In genomic region chr6:30541515-30542403, GRCh38 we compare ENCODE assay signal across 1 cellular context.
TF ChIP-seq lines count a peak whose summit lies in the region.

No MANE protein-coding gene starts in this region.

TF ChIP-seq in K562, 482 proteins besides CTCF, POLR2A, EP300 and RAD21 (continued from another document and continues in another):
- TF ChIP-seq IFI16 (CRISPR knock-in tag; IDR thresholded peaks at IDR 0.05) = no peak
- no peak for TF ChIP-seq ZNF592 (IDR thresholded peaks at IDR 0.05)
- TF ChIP-seq FOXP4 (CRISPR knock-in tag; IDR thresholded peaks at IDR 0.05; ENCODE audit: borderline replicate concordance) = no peak
- TF ChIP-seq NR4A1 (CRISPR knock-in tag; IDR thresholded peaks at IDR 0.05) = 0 out of 2 replicates have a peak, but pooled peaks have one; percentile 36
- no peak for TF ChIP-seq NR4A1 (tag; IDR thresholded peaks at IDR 0.05)
- no peak for TF ChIP-seq ZNF583 (CRISPR knock-in tag; IDR thresholded peaks at IDR 0.05)
- TF ChIP-seq, protein P1, sequence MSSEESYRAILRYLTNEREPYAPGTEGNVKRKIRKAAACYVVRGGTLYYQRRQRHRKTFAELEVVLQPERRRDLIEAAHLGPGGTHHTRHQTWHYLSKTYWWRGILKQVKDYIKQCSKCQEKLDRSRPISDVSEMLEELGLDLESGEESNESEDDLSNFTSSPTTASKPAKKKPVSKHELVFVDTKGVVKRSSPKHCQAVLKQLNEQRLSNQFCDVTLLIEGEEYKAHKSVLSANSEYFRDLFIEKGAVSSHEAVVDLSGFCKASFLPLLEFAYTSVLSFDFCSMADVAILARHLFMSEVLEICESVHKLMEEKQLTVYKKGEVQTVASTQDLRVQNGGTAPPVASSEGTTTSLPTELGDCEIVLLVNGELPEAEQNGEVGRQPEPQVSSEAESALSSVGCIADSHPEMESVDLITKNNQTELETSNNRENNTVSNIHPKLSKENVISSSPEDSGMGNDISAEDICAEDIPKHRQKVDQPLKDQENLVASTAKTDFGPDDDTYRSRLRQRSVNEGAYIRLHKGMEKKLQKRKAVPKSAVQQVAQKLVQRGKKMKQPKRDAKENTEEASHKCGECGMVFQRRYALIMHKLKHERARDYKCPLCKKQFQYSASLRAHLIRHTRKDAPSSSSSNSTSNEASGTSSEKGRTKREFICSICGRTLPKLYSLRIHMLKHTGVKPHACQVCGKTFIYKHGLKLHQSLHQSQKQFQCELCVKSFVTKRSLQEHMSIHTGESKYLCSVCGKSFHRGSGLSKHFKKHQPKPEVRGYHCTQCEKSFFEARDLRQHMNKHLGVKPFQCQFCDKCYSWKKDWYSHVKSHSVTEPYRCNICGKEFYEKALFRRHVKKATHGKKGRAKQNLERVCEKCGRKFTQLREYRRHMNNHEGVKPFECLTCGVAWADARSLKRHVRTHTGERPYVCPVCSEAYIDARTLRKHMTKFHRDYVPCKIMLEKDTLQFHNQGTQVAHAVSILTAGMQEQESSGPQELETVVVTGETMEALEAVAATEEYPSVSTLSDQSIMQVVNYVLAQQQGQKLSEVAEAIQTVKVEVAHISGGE (CRISPR knock-in tag; IDR thresholded peaks at IDR 0.05) = 0 out of 6 replicates have a peak, but pooled peaks of 1 of the 3 experiments have one; percentile 7
- no peak for TF ChIP-seq RBBP5 (IDR thresholded peaks at IDR 0.05; ENCODE audit: borderline replicate concordance, insufficient read depth, low read length, poor library complexity, severe bottlenecking)
- no peak for TF ChIP-seq NCOA2 (IDR thresholded peaks at IDR 0.05; ENCODE audit: partially characterized antibody in 2 of 2)
- TF ChIP-seq DACH1 (IDR thresholded peaks at IDR 0.05; ENCODE audit: partially characterized antibody) = peak; percentile 25
- no peak for TF ChIP-seq ZNF146 (CRISPR knock-in tag; IDR thresholded peaks at IDR 0.05; ENCODE audit: unreplicated experiment)
- TF ChIP-seq TGIF2 (CRISPR knock-in tag; IDR thresholded peaks at IDR 0.05) = peak; percentile 63; the same call in 1 of the 2 replicates
- TF ChIP-seq MLLT1 (IDR thresholded peaks at IDR 0.05) = no peak
- no peak for TF ChIP-seq CBX8 (IDR thresholded peaks at IDR 0.05; ENCODE audit: borderline replicate concordance, extremely low read depth, low read depth, low read length, poor library complexity, severe bottlenecking)
- TF ChIP-seq TCF15 (CRISPR knock-in tag; IDR thresholded peaks at IDR 0.05) = no peak
- TF ChIP-seq, protein P2, sequence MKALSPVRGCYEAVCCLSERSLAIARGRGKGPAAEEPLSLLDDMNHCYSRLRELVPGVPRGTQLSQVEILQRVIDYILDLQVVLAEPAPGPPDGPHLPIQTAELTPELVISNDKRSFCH (CRISPR knock-in tag; IDR thresholded peaks at IDR 0.05) = no peak
- TF ChIP-seq, protein P2 (tag; IDR thresholded peaks at IDR 0.05) = no peak
- no peak for TF ChIP-seq TRIM28 (IDR thresholded peaks at IDR 0.05)
- TF ChIP-seq ZNF507 (tag; conservative IDR thresholded peaks at IDR 0.05) = no peak
- no peak for TF ChIP-seq FOXM1 (IDR thresholded peaks at IDR 0.05; ENCODE audit: low read depth)
- TF ChIP-seq FOXM1 (CRISPR knock-in tag; IDR thresholded peaks at IDR 0.05; ENCODE audit: low read depth) = no peak
- peak; percentile 12; the same call in 1 of the 2 replicates for TF ChIP-seq MAFK (IDR thresholded peaks at IDR 0.05; ENCODE audit: low read length)
- TF ChIP-seq CREB3 (tag; conservative IDR thresholded peaks at IDR 0.05; ENCODE audit: low read depth) = no peak
- TF ChIP-seq ZFPM2 (CRISPR knock-in tag; IDR thresholded peaks at IDR 0.05) = no peak
- TF ChIP-seq ZC3H8 (IDR thresholded peaks at IDR 0.05) = no peak
- TF ChIP-seq, protein P3, sequence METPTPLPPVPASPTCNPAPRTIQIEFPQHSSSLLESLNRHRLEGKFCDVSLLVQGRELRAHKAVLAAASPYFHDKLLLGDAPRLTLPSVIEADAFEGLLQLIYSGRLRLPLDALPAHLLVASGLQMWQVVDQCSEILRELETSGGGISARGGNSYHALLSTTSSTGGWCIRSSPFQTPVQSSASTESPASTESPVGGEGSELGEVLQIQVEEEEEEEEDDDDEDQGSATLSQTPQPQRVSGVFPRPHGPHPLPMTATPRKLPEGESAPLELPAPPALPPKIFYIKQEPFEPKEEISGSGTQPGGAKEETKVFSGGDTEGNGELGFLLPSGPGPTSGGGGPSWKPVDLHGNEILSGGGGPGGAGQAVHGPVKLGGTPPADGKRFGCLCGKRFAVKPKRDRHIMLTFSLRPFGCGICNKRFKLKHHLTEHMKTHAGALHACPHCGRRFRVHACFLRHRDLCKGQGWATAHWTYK (CRISPR knock-in tag; IDR thresholded peaks at IDR 0.05) = 0 out of 2 replicates have a peak, but pooled peaks have one; percentile 61
- TF ChIP-seq, protein P4, sequence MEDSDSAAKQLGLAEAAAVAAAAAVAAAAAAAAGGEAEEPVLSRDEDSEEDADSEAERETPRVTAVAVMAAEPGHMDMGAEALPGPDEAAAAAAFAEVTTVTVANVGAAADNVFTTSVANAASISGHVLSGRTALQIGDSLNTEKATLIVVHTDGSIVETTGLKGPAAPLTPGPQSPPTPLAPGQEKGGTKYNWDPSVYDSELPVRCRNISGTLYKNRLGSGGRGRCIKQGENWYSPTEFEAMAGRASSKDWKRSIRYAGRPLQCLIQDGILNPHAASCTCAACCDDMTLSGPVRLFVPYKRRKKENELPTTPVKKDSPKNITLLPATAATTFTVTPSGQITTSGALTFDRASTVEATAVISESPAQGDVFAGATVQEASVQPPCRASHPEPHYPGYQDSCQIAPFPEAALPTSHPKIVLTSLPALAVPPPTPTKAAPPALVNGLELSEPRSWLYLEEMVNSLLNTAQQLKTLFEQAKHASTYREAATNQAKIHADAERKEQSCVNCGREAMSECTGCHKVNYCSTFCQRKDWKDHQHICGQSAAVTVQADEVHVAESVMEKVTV (CRISPR knock-in tag; IDR thresholded peaks at IDR 0.05) = peak; percentile 81
- no peak for TF ChIP-seq SRSF7 (optimal IDR thresholded peaks at IDR 0.05; ENCODE audit: low read depth, low read length)
- no peak for TF ChIP-seq ZNF134 (CRISPR knock-in tag; conservative IDR thresholded peaks at IDR 0.05)
- no peak for TF ChIP-seq ZNF785 (CRISPR knock-in tag; IDR thresholded peaks at IDR 0.05)
- no peak for TF ChIP-seq ZNF232 (CRISPR knock-in tag; IDR thresholded peaks at IDR 0.05)
- no peak for TF ChIP-seq RBM14 (IDR thresholded peaks at IDR 0.05; ENCODE audit: borderline replicate concordance, insufficient read depth, low read depth, low read length)
- TF ChIP-seq NELFE (IDR thresholded peaks at IDR 0.05; ENCODE audit: insufficient read depth, insufficient read length) = no peak
- no peak for TF ChIP-seq EHMT2 (IDR thresholded peaks at IDR 0.05)
- peak; percentile 78; the same call in 1 of the 2 replicates for TF ChIP-seq ATF7 (IDR thresholded peaks at IDR 0.05)
- TF ChIP-seq BDP1 (IDR thresholded peaks at IDR 0.05; ENCODE audit: insufficient read depth, insufficient read length) = no peak
- no peak for TF ChIP-seq PTBP1 (IDR thresholded peaks at IDR 0.05; ENCODE audit: low read depth, low read length)
- no peak for TF ChIP-seq NEUROD1 (IDR thresholded peaks at IDR 0.05; ENCODE audit: borderline replicate concordance, low read depth, low read length, partially characterized antibody)
- 0 out of 2 replicates have a peak, but pooled peaks have one; percentile 44 for TF ChIP-seq XRCC5 (IDR thresholded peaks at IDR 0.05; ENCODE audit: low read depth, low read length)
- TF ChIP-seq ZNF561 (CRISPR knock-in tag; conservative IDR thresholded peaks at IDR 0.05) = no peak
- TF ChIP-seq PYGO2 (tag; IDR thresholded peaks at IDR 0.05) = no peak
- TF ChIP-seq CHD4 (IDR thresholded peaks at IDR 0.05; ENCODE audit: insufficient read depth, insufficient replicate concordance, low read depth, low read length, poor library complexity, severe bottlenecking) = no peak
- no peak for TF ChIP-seq ZNF586 (CRISPR knock-in tag; conservative IDR thresholded peaks at IDR 0.05)
- TF ChIP-seq DPF2 (IDR thresholded peaks at IDR 0.05) = peak; percentile 51; the same call in 1 of the 2 replicates
- TF ChIP-seq ZBTB8A (IDR thresholded peaks at IDR 0.05; ENCODE audit: partially characterized antibody) = no peak
- peak; percentile 73; the same call in 1 of the 2 replicates for TF ChIP-seq HDAC2 (IDR thresholded peaks at IDR 0.05)
- TF ChIP-seq SMAD4 (CRISPR knock-in tag; conservative IDR thresholded peaks at IDR 0.05) = peak; percentile 67; the same call in 1 of the 2 replicates
- TF ChIP-seq MTF1 (CRISPR knock-in tag; IDR thresholded peaks at IDR 0.05; ENCODE audit: borderline replicate concordance) = no peak
- TF ChIP-seq TSC22D4 (tag; IDR thresholded peaks at IDR 0.05) = no peak
- no peak for TF ChIP-seq NR1H2 (CRISPR knock-in tag; IDR thresholded peaks at IDR 0.05)
- TF ChIP-seq, protein P5, sequence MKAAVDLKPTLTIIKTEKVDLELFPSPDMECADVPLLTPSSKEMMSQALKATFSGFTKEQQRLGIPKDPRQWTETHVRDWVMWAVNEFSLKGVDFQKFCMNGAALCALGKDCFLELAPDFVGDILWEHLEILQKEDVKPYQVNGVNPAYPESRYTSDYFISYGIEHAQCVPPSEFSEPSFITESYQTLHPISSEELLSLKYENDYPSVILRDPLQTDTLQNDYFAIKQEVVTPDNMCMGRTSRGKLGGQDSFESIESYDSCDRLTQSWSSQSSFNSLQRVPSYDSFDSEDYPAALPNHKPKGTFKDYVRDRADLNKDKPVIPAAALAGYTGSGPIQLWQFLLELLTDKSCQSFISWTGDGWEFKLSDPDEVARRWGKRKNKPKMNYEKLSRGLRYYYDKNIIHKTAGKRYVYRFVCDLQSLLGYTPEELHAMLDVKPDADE (conservative IDR thresholded peaks at IDR 0.05; ENCODE audit: control insufficient read depth, low read depth, low read length) = 0 out of 2 replicates have a peak, but pooled peaks have one; percentile 21
- TF ChIP-seq BMI1 (IDR thresholded peaks at IDR 0.05; ENCODE audit: low read length) = no peak
- TF ChIP-seq GATA2 (CRISPR knock-in tag; IDR thresholded peaks at IDR 0.05) = no peak
- TF ChIP-seq PCBP2 (IDR thresholded peaks at IDR 0.05; ENCODE audit: low read depth, low read length, poor library complexity, severe bottlenecking) = no peak
